In the genomic region with DNA sequence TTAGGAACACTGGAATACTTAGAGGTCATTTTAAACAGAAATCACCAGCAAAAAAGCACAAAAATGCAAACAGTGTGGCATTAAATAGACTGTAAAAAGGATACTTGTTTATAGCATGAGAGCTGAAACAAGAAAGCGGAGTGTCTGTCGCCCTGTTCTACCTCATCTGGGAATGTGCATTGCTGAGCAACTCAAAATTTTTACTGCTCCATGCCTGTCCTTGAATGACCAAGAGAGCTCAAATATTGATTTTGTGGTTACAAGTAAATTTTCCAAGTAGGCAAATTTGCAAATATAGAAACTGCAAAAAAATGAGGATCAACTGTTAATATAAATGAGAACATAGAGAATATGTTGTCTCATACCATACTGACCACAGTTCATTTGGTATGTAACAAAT, we compare ENCODE assay signal across 27 cellular contexts.
"Had no signal": no experiment of that assay in that cellular context is flagged by ENCODE, and none has a peak within 500 bp of the region (broad histone marks: within the 10 kb centered on the region; RNA-seq: fewer than 3 reads in every experiment).

No MANE protein-coding gene starts in this region.

- DNase-seq: dermis blood vessel endothelial cell; effector memory CD4-positive, alpha-beta T cell; erythroblast; esophagus squamous epithelium; foreskin melanocyte; glutamatergic neuron; heart right ventricle; hippocampal formation; left cardiac atrium; left ventricle myocardium superior; lower lobe of right lung; naive thymus-derived CD8-positive, alpha-beta T cell; nephron progenitor cell; nucleus accumbens; posterior cingulate gyrus; psoas muscle; right cardiac atrium; small intestine; stimulated activated CD4-positive, alpha-beta T cell treated with anti-CD3 and anti-CD28 coated beads, Interleukin-15, amount 100 ng/mL, for 24 hours; stimulated activated CD4-positive, alpha-beta T cell treated with anti-CD3 and anti-CD28 coated beads, Interleukin-2, amount 100 ng/mL, for 48 hours; stimulated activated naive CD4-positive, alpha-beta T cell; stimulated activated naive CD8-positive, alpha-beta T cell treated with anti-CD3 and anti-CD28 coated beads, Interleukin-15, amount 100 ng/mL, for 72 hours; thyroid gland; trophoblast cell had no signal

- H3K4me1 Mint-ChIP-seq: nephron progenitor cell had no signal

- H3K4me1 ChIP-seq: esophagus squamous epithelium, lower lobe of right lung, psoas muscle, thyroid gland had no signal

- H3K9me3 ChIP-seq: esophagus squamous epithelium, heart right ventricle, lower lobe of right lung, psoas muscle, thyroid gland had no signal

- FAIRE-seq: endometrium, urothelium cell line had no signal

- H3K27me3 ChIP-seq: esophagus squamous epithelium, heart right ventricle, thyroid gland had no signal

- H3K36me3 ChIP-seq: thyroid gland had no signal

- H3K27me3 Mint-ChIP-seq: naive thymus-derived CD8-positive, alpha-beta T cell; stimulated activated naive CD8-positive, alpha-beta T cell treated with anti-CD3 and anti-CD28 coated beads, Interleukin-15, amount 100 ng/mL, for 72 hours had no signal

- ATAC-seq: heart right ventricle; left cardiac atrium; left ventricle myocardium superior; naive thymus-derived CD8-positive, alpha-beta T cell; psoas muscle; right cardiac atrium; stimulated activated naive CD8-positive, alpha-beta T cell treated with anti-CD3 and anti-CD28 coated beads, Interleukin-15, amount 100 ng/mL, for 72 hours had no signal

- H3K4me3 Mint-ChIP-seq: naive thymus-derived CD8-positive, alpha-beta T cell; nephron progenitor cell; stimulated activated naive CD8-positive, alpha-beta T cell treated with anti-CD3 and anti-CD28 coated beads, Interleukin-15, amount 100 ng/mL, for 72 hours had no signal

- H3K9me3 Mint-ChIP-seq: naive thymus-derived CD8-positive, alpha-beta T cell; nephron progenitor cell; stimulated activated naive CD8-positive, alpha-beta T cell treated with anti-CD3 and anti-CD28 coated beads, Interleukin-15, amount 100 ng/mL, for 72 hours had no signal

- H3K4me3 ChIP-seq: coronary artery, esophagus squamous epithelium, heart right ventricle, lower lobe of right lung, psoas muscle, thyroid gland had no signal

- H3K27ac ChIP-seq: coronary artery, esophagus squamous epithelium, heart right ventricle, lower lobe of right lung, psoas muscle, thyroid gland had no signal

- H3K27ac Mint-ChIP-seq: naive thymus-derived CD8-positive, alpha-beta T cell; nephron progenitor cell; stimulated activated naive CD8-positive, alpha-beta T cell treated with anti-CD3 and anti-CD28 coated beads, Interleukin-15, amount 100 ng/mL, for 72 hours had no signal
